39 cellular contexts compared by ENCODE assay signal in genomic region chr6:73369157-73369556, GRCh38. TPM values are rescaled to one million over a fixed set of nuclear protein-coding genes. Genes with fewer than 3 reads are reported as not detected.
"Had no signal": no experiment of that assay in that cellular context is flagged by ENCODE, and none has a peak within 500 bp of the region (broad histone marks: within the 10 kb centered on the region; RNA-seq: fewer than 3 reads in every experiment).

No MANE protein-coding gene starts in this region.

- H3K27ac ChIP-seq: body of pancreas, brain microvascular endothelial cell, breast epithelium, VCaP had no signal

- H3K4me1 ChIP-seq: body of pancreas, breast epithelium had no signal

- H3K4me1 Mint-ChIP-seq: activated B cell treated with CpG ODN at 0.5 μM for 24 hours; activated CD4-positive, alpha-beta T cell treated with anti-CD3 and anti-CD28 coated beads, Interleukin-2, amount 10 ng/mL, durations not matched to agents 24 days and 14 days; activated naive CD4-positive, alpha-beta T cell treated with anti-CD3 and anti-CD28 coated beads, Interleukin-2, amount 10 ng/mL, durations not matched to agents 7 days and 5 days; activated naive CD4-positive, alpha-beta T cell treated with anti-CD3 and anti-CD28 coated beads, Interleukin-2, amount 50 U/mL, for 24 hours; activated naive CD8-positive, alpha-beta T cell treated with anti-CD3 and anti-CD28 coated beads, Interleukin-2, amount 10 ng/mL, durations not matched to agents 7 days and 5 days; activated naive CD8-positive, alpha-beta T cell treated with anti-CD3 and anti-CD28 coated beads, Interleukin-2, amount 50 U/mL, for 24 hours; T-cell had no signal

- H3K27me3 Mint-ChIP-seq: activated CD4-positive, alpha-beta memory T cell treated with anti-CD3 and anti-CD28 coated beads for 36 hours; activated CD8-positive, alpha-beta T cell treated with anti-CD3 and anti-CD28 coated beads for 36 hours; activated naive CD8-positive, alpha-beta T cell treated with anti-CD3 and anti-CD28 coated beads, Interleukin-2, amount 50 U/mL, for 24 hours; T-cell had no signal

- H3K27ac Mint-ChIP-seq: activated B cell treated with CpG ODN at 0.5 μM for 24 hours; activated CD4-positive, alpha-beta memory T cell treated with anti-CD3 and anti-CD28 coated beads for 36 hours; activated CD4-positive, alpha-beta T cell treated with anti-CD3 and anti-CD28 coated beads, Interleukin-2, amount 10 ng/mL, durations not matched to agents 24 days and 14 days; activated CD8-positive, alpha-beta T cell treated with anti-CD3 and anti-CD28 coated beads for 36 hours; activated naive CD4-positive, alpha-beta T cell treated with anti-CD3 and anti-CD28 coated beads, Interleukin-2, amount 10 ng/mL, durations not matched to agents 7 days and 5 days; activated naive CD4-positive, alpha-beta T cell treated with anti-CD3 and anti-CD28 coated beads, Interleukin-2, amount 50 U/mL, for 24 hours; activated naive CD8-positive, alpha-beta T cell; activated naive CD8-positive, alpha-beta T cell treated with anti-CD3 and anti-CD28 coated beads, Interleukin-2, amount 10 ng/mL, durations not matched to agents 7 days and 5 days; activated naive CD8-positive, alpha-beta T cell treated with anti-CD3 and anti-CD28 coated beads, Interleukin-2, amount 50 U/mL, for 24 hours; activated T-cell treated with anti-CD3 and anti-CD28 coated beads, Interleukin-2, amount 50 U/mL, for 72 hours; activated T-helper 1 cell treated with anti-CD3 and anti-CD28 coated beads, Interleukin-12 subunit alpha, Interleukin-12 subunit beta, Interleukin-2, Interleukin-4 antibody, amounts not matched to agents 30 ng/mL and 10 ng/mL and 1 ng/mL, durations not matched to agents 14 hours and 24 hours and 36 hours; activated T-helper 2 cell treated with anti-CD3 and anti-CD28 coated beads, Interferon-gamma antibody, Interleukin-2, Interleukin-4, amounts not matched to agents 10 μg/mL and 5 μg/mL and 100 μg/mL, durations not matched to agents 14 hours and 24 hours and 36 hours; T-cell; T-helper 1 cell treated with Interleukin-12 subunit alpha and Interleukin-12 subunit beta and Interleukin-4 antibody, amounts not matched to agents 30 μg/mL and 1 μg/mL, for 36 hours; T-helper 2 cell treated with Interferon-gamma antibody and Interleukin-4, amounts not matched to agents 5 μg/mL and 100 μg/mL, for 36 hours had no signal

- H3K9me3 Mint-ChIP-seq: activated CD4-positive, alpha-beta T cell treated with anti-CD3 and anti-CD28 coated beads, Interleukin-2, amount 10 ng/mL, durations not matched to agents 24 days and 14 days; activated naive CD4-positive, alpha-beta T cell treated with anti-CD3 and anti-CD28 coated beads, Interleukin-2, amount 10 ng/mL, durations not matched to agents 7 days and 5 days; activated naive CD4-positive, alpha-beta T cell treated with anti-CD3 and anti-CD28 coated beads, Interleukin-2, amount 50 U/mL, for 24 hours; activated T-cell treated with anti-CD3 and anti-CD28 coated beads, Interleukin-2, amount 50 U/mL, for 72 hours; activated T-helper 2 cell treated with anti-CD3 and anti-CD28 coated beads, Interferon-gamma antibody, Interleukin-2, Interleukin-4, amounts not matched to agents 10 μg/mL and 5 μg/mL and 100 μg/mL, durations not matched to agents 14 hours and 24 hours and 36 hours; T-helper 1 cell treated with Interleukin-12 subunit alpha and Interleukin-12 subunit beta and Interleukin-4 antibody, amounts not matched to agents 30 μg/mL and 1 μg/mL, for 36 hours; T-helper 2 cell treated with Interferon-gamma antibody and Interleukin-4, amounts not matched to agents 5 μg/mL and 100 μg/mL, for 36 hours had no signal

- H3K36me3 Mint-ChIP-seq: activated naive CD4-positive, alpha-beta T cell treated with anti-CD3 and anti-CD28 coated beads, Interleukin-2, amount 10 ng/mL, durations not matched to agents 7 days and 5 days; activated naive CD4-positive, alpha-beta T cell treated with anti-CD3 and anti-CD28 coated beads, Interleukin-2, amount 50 U/mL, for 24 hours; activated naive CD8-positive, alpha-beta T cell; activated naive CD8-positive, alpha-beta T cell treated with anti-CD3 and anti-CD28 coated beads, Interleukin-2, amount 10 ng/mL, durations not matched to agents 7 days and 5 days; T-cell had no signal

- DNase-seq: activated B cell treated with CpG ODN at 0.5 μM for 24 hours; activated CD4-positive, alpha-beta memory T cell treated with anti-CD3 and anti-CD28 coated beads for 36 hours; activated CD4-positive, alpha-beta T cell treated with anti-CD3 and anti-CD28 coated beads for 4 hours; activated CD4-positive, alpha-beta T cell treated with anti-CD3 and anti-CD28 coated beads, Interleukin-2, amount 10 ng/mL, durations not matched to agents 24 days and 14 days; activated CD4-positive, alpha-beta T cell treated with anti-CD3 and anti-CD28 coated beads, Interleukin-2, amount 50 U/mL, for 1 hour; activated CD4-positive, alpha-beta T cell treated with anti-CD3 and anti-CD28 coated beads, Interleukin-2, amount 50 U/mL, for 4 hours; activated CD4-positive, CD25-positive, alpha-beta regulatory T cell treated with anti-CD3 and anti-CD28 coated beads, Interleukin-2, amount 50 U/mL, for 72 hours; activated CD8-positive, alpha-beta memory T cell treated with anti-CD3 and anti-CD28 coated beads, Interleukin-2, amount 50 U/mL, for 4 hours; activated CD8-positive, alpha-beta T cell treated with anti-CD3 and anti-CD28 coated beads for 36 hours; activated effector memory CD4-positive, alpha-beta T cell treated with Interleukin-2 at 50 U/mL for 16 hours; activated gamma-delta T cell; activated naive CD4-positive, alpha-beta T cell treated with anti-CD3 and anti-CD28 coated beads, Interleukin-2, amount 10 ng/mL, durations not matched to agents 7 days and 5 days; activated naive CD4-positive, alpha-beta T cell treated with Interleukin-2 at 50 U/mL for 16 hours; activated naive CD8-positive, alpha-beta T cell treated with anti-CD3 and anti-CD28 coated beads, Interleukin-2, amount 10 ng/mL, durations not matched to agents 7 days and 5 days; activated naive CD8-positive, alpha-beta T cell treated with anti-CD3 and anti-CD28 coated beads, Interleukin-2, amount 50 U/mL, for 24 hours; activated T-cell treated with anti-CD3 and anti-CD28 coated beads for 4 hours; activated T-cell treated with anti-CD3 and anti-CD28 coated beads, Interleukin-2, amount 50 U/mL, for 1 hour; activated T-cell treated with anti-CD3 and anti-CD28 coated beads, Interleukin-2, amount 50 U/mL, for 4 hours; activated T-cell treated with anti-CD3 and anti-CD28 coated beads, Interleukin-2, amount 50 U/mL, for 72 hours; amygdala; aorta; body of pancreas; brain microvascular endothelial cell; central memory CD4-positive, alpha-beta T cell; T-cell; T-helper 9 cell had no signal

- ATAC-seq: activated CD8-positive, alpha-beta T cell treated with anti-CD3 and anti-CD28 coated beads for 36 hours; activated naive CD8-positive, alpha-beta T cell treated with anti-CD3 and anti-CD28 coated beads, Interleukin-2, amount 50 U/mL, for 24 hours; activated T-cell treated with anti-CD3 and anti-CD28 coated beads, Interleukin-2, amount 50 U/mL, for 4 hours; activated T-cell treated with anti-CD3 and anti-CD28 coated beads, Interleukin-2, amount 50 U/mL, for 72 hours; body of pancreas; T-cell had no signal

- H3K4me3 ChIP-seq: body of pancreas, breast epithelium had no signal

- H3K36me3 ChIP-seq: brain microvascular endothelial cell, breast epithelium had no signal

- H3K27me3 ChIP-seq: body of pancreas, brain microvascular endothelial cell, breast epithelium had no signal

- H3K4me3 Mint-ChIP-seq: activated B cell treated with CpG ODN at 0.5 μM for 24 hours; activated CD4-positive, alpha-beta memory T cell treated with anti-CD3 and anti-CD28 coated beads for 36 hours; activated CD4-positive, alpha-beta T cell treated with anti-CD3 and anti-CD28 coated beads, Interleukin-2, amount 10 ng/mL, durations not matched to agents 24 days and 14 days; activated CD8-positive, alpha-beta T cell treated with anti-CD3 and anti-CD28 coated beads for 36 hours; activated naive CD4-positive, alpha-beta T cell treated with anti-CD3 and anti-CD28 coated beads, Interleukin-2, amount 10 ng/mL, durations not matched to agents 7 days and 5 days; activated naive CD4-positive, alpha-beta T cell treated with anti-CD3 and anti-CD28 coated beads, Interleukin-2, amount 50 U/mL, for 24 hours; activated naive CD8-positive, alpha-beta T cell; activated naive CD8-positive, alpha-beta T cell treated with anti-CD3 and anti-CD28 coated beads, Interleukin-2, amount 10 ng/mL, durations not matched to agents 7 days and 5 days; activated naive CD8-positive, alpha-beta T cell treated with anti-CD3 and anti-CD28 coated beads, Interleukin-2, amount 50 U/mL, for 24 hours; activated T-cell treated with anti-CD3 and anti-CD28 coated beads, Interleukin-2, amount 50 U/mL, for 4 hours; activated T-cell treated with anti-CD3 and anti-CD28 coated beads, Interleukin-2, amount 50 U/mL, for 72 hours; activated T-helper 1 cell treated with anti-CD3 and anti-CD28 coated beads, Interleukin-12 subunit alpha, Interleukin-12 subunit beta, Interleukin-2, Interleukin-4 antibody, amounts not matched to agents 30 ng/mL and 10 ng/mL and 1 ng/mL, durations not matched to agents 14 hours and 24 hours and 36 hours; T-cell; T-helper 1 cell treated with Interleukin-12 subunit alpha and Interleukin-12 subunit beta and Interleukin-4 antibody, amounts not matched to agents 30 μg/mL and 1 μg/mL, for 36 hours; T-helper 2 cell treated with Interferon-gamma antibody and Interleukin-4, amounts not matched to agents 5 μg/mL and 100 μg/mL, for 36 hours had no signal

RNA-seq across cellular contexts. Expression of gene OOEP, which starts 0.5 kb away (rescaled TPM):
- total RNA-seq: activated B cell treated with CpG ODN at 0.5 μM for 24 hours; activated CD8-positive, alpha-beta T cell treated with anti-CD3 and anti-CD28 coated beads for 36 hours; activated T-helper 2 cell treated with anti-CD3 and anti-CD28 coated beads, Interferon-gamma antibody, Interleukin-2, Interleukin-4, amounts not matched to agents 10 μg/mL and 5 μg/mL and 100 μg/mL, durations not matched to agents 14 hours and 24 hours and 36 hours; astrocyte; body of pancreas; cardiac septum; cerebellum had no signal

RNA-seq across cellular contexts. Expression of gene KHDC3L, which starts 6.7 kb away (rescaled TPM):
- total RNA-seq: activated B cell treated with CpG ODN at 0.5 μM for 24 hours; activated CD4-positive, alpha-beta memory T cell treated with anti-CD3 and anti-CD28 coated beads for 36 hours; activated CD4-positive, alpha-beta T cell treated with anti-CD3 and anti-CD28 coated beads, Interleukin-2, amount 10 ng/mL, durations not matched to agents 24 days and 14 days; activated CD8-positive, alpha-beta memory T cell treated with anti-CD3 and anti-CD28 coated beads for 36 hours; activated CD8-positive, alpha-beta T cell treated with anti-CD3 and anti-CD28 coated beads for 36 hours; activated naive CD8-positive, alpha-beta T cell treated with anti-CD3 and anti-CD28 coated beads, Interleukin-2, amount 10 ng/mL, durations not matched to agents 7 days and 5 days; activated T-cell treated with anti-CD3 and anti-CD28 coated beads, Interleukin-2, amount 50 U/mL, for 4 hours; activated T-cell treated with anti-CD3 and anti-CD28 coated beads, Interleukin-2, amount 50 U/mL, for 72 hours; activated T-helper 1 cell treated with anti-CD3 and anti-CD28 coated beads, Interleukin-12 subunit alpha, Interleukin-12 subunit beta, Interleukin-2, Interleukin-4 antibody, amounts not matched to agents 30 ng/mL and 10 ng/mL and 1 ng/mL, durations not matched to agents 14 hours and 24 hours and 36 hours; activated T-helper 2 cell treated with anti-CD3 and anti-CD28 coated beads, Interferon-gamma antibody, Interleukin-2, Interleukin-4, amounts not matched to agents 10 μg/mL and 5 μg/mL and 100 μg/mL, durations not matched to agents 14 hours and 24 hours and 36 hours; aorta; astrocyte; body of pancreas; breast epithelium; cardiac septum; T-cell had no signal
- polyA plus RNA-seq: adipose tissue, aorta had no signal

RNA-seq across cellular contexts. Expression of gene DPPA5, which starts 15.1 kb away (rescaled TPM):
- total RNA-seq: activated B cell treated with CpG ODN at 0.5 μM for 24 hours; activated CD4-positive, alpha-beta memory T cell treated with anti-CD3 and anti-CD28 coated beads for 36 hours; activated CD4-positive, alpha-beta T cell treated with anti-CD3 and anti-CD28 coated beads, Interleukin-2, amount 10 ng/mL, durations not matched to agents 24 days and 14 days; activated CD8-positive, alpha-beta memory T cell treated with anti-CD3 and anti-CD28 coated beads for 36 hours; activated CD8-positive, alpha-beta T cell treated with anti-CD3 and anti-CD28 coated beads for 36 hours; activated naive CD8-positive, alpha-beta T cell treated with anti-CD3 and anti-CD28 coated beads, Interleukin-2, amount 10 ng/mL, durations not matched to agents 7 days and 5 days; activated T-cell treated with anti-CD3 and anti-CD28 coated beads, Interleukin-2, amount 50 U/mL, for 4 hours; activated T-cell treated with anti-CD3 and anti-CD28 coated beads, Interleukin-2, amount 50 U/mL, for 72 hours; activated T-helper 1 cell treated with anti-CD3 and anti-CD28 coated beads, Interleukin-12 subunit alpha, Interleukin-12 subunit beta, Interleukin-2, Interleukin-4 antibody, amounts not matched to agents 30 ng/mL and 10 ng/mL and 1 ng/mL, durations not matched to agents 14 hours and 24 hours and 36 hours; activated T-helper 2 cell treated with anti-CD3 and anti-CD28 coated beads, Interferon-gamma antibody, Interleukin-2, Interleukin-4, amounts not matched to agents 10 μg/mL and 5 μg/mL and 100 μg/mL, durations not matched to agents 14 hours and 24 hours and 36 hours; aorta; astrocyte; body of pancreas; breast epithelium; cardiac septum; cerebellum; T-cell had no signal
- polyA plus RNA-seq: adipose tissue had no signal

RNA-seq across cellular contexts. Expression of gene DDX43, which starts 25.5 kb away (rescaled TPM):
- total RNA-seq: astrocyte, cardiac septum had no signal
